In the genomic region with DNA sequence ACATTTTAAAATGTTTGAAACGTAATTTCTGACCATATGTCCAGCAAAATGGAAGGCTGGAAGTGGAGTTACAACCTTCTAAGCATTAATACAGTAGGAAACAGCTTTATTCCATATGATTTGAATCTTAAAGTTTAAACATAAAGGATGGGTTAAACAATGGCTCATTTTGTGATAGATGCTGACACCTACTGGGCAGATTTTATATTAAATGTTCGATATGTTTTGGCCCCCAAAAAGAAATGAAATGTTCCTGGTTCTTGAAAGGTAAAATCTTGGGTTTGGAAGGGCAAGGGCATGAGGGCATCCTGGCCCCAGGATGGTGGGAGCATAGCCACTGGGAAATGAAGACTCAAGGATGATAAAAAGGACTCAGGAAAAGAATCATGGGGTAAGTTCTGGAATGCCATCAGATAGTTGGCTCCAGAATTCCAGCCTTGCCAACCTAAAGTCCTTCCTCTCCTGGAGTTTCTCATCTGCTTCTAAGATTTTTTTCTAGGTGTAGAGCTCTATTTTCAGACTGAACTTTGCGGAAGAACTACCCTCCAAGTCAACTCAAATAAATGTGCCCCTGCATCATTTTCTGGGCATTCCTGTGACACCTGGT, we compare ENCODE assay signal across 8 cellular contexts. TPM values are rescaled to one million over a fixed set of nuclear protein-coding genes. Genes with fewer than 3 reads are reported as not detected.
DNase-seq lines count a peak whose midpoint lies in the region.

No MANE protein-coding gene starts in this region.

- DNase-seq in NCI-H82 (lab: John Stamatoyannopoulos, UW) = peak; percentile 5
- DNase-seq in NCI-H82 treated with DMSO at 0.1 percent for 48 hours (lab: John Stamatoyannopoulos, UW; ENCODE audit: unreplicated experiment) = no peak
- DNase-seq in NCI-H1694 treated with DMSO at 0.1 percent for 48 hours (lab: John Stamatoyannopoulos, UW) = peak; percentile 25
- DNase-seq in dermis blood vessel endothelial cell = peak; percentile 41
- DNase-seq in retina = peak; percentile 21
- DNase-seq in effector CD8-positive, alpha-beta T cell (lab: John Stamatoyannopoulos, UW) = no peak
- DNase-seq in HPDE6-E6E7 (ENCODE audit: extremely low spot score) = no peak
- no peak for DNase-seq in T1000 (lab: John Stamatoyannopoulos, UW)

RNA-seq across cellular contexts. Expression of a gene that starts 34.6 kb away (rescaled TPM):
- 4.6 and 5.3 TPM in 2 replicates for total RNA-seq in dermis blood vessel endothelial cell

Comparison
In these comparisons a context has a peak if more than half of its experiments do, and no peak if none do; other contexts are left out.
1. DNase-seq: peak in NCI-H82 (single experiment), NCI-H1694 treated with DMSO at 0.1 percent for 48 hours (single experiment), dermis blood vessel endothelial cell (single experiment) and retina (single experiment); none in NCI-H82 treated with DMSO at 0.1 percent for 48 hours (single experiment), effector CD8-positive, alpha-beta T cell (single experiment), HPDE6-E6E7 (single experiment) and T1000 (single experiment).